Comparison of ENCODE assay signal across 10 cellular contexts in the genomic region with DNA sequence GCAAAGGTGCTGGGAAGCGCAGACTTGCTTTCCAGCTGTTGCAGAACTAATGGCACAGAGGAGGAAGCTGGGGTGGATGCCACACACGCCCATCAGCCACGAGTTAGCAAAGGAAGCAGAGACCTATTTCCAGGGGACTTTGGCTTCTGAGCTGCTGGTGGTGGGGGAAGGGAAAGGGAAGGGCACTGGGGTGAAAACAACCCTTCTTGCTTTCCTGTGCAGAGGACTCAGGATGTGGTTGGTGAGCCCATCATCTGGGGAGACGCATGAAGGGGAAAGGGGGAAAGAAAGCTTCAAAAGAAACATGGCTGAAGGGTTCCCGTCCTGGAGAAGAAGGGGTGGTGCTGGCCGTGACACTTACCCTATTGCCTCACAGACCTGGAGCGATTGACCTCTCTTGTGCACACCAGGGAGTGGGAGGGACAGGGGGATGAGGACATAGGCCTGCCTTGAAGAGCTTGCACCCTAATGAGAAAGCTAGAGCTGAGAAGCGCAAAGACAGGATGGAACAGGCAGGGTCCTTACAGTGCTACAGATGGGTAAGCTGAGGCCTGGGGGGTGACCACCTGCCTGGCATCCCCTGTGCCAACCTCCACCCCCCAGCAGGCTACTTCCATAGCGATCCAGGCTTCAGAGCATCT.
DNase-seq lines count a peak whose midpoint lies in the region; ATAC-seq and TF ChIP-seq lines count a peak whose summit lies in the region.
"Had no signal": no experiment of that assay in that cellular context is flagged by ENCODE, and none has a peak within 500 bp of the region (broad histone marks: within the 10 kb centered on the region; RNA-seq: fewer than 3 reads in every experiment).

No MANE protein-coding gene starts in this region.

- H3K27ac ChIP-seq in duodenal mucosa (ENCODE audit: low read depth, low read length) (peak overlapping the region; percentile 91), neutrophil (peak overlapping the region; percentile 20)

- H3K27ac Mint-ChIP-seq in Caco-2 (ENCODE audit: unreplicated experiment), result peak overlapping the region; percentile 29
- no peak overlapping the region for H3K27ac Mint-ChIP-seq in type B pancreatic cell

- no TSS peak for BruUV-seq in Caco-2 (replicated peaks; lab: Mats Ljungman, UMichigan)

- H3K4me3 Mint-ChIP-seq in Caco-2 (ENCODE audit: unreplicated experiment), result no peak overlapping the region
- no peak overlapping the region for H3K4me3 Mint-ChIP-seq in type B pancreatic cell

- H3K4me3 ChIP-seq in Caco-2 (ENCODE audit: low read depth, low read length), result no peak overlapping the region
- H3K4me3 ChIP-seq in duodenal mucosa (ENCODE audit: low read depth in 1 of 2, low read length in 2 of 2), result peak overlapping the region in 1 of 2 donors; percentile 32
- no peak overlapping the region for H3K4me3 ChIP-seq in neutrophil (ENCODE audit: low read depth in 1 of 2, low read length in 1 of 2)

- H3K9me3 Mint-ChIP-seq in Caco-2 (ENCODE audit: unreplicated experiment) (peaks cover 15% of the 10 kb centered on the region), type B pancreatic cell (peaks cover 8% of the 10 kb centered on the region)

- ATAC-seq in HG03196 (IDR thresholded peaks at IDR 0.05; ENCODE audit: unreplicated experiment) (no peak), GM18868 (IDR thresholded peaks at IDR 0.05; ENCODE audit: unreplicated experiment) (no peak)
- ATAC-seq: activated CD4-positive, CD25-positive, alpha-beta regulatory T cell treated with anti-CD3 and anti-CD28 coated beads, Interleukin-2, amount 50 U/mL, for 24 hours; PC-3 had no signal

- H3K36me3 ChIP-seq in Caco-2 (ENCODE audit: control insufficient read depth, insufficient read depth, low read length), result no peaks in the 10 kb centered on the region; the same call in 1 of the 2 replicates
- H3K36me3 ChIP-seq in duodenal mucosa (ENCODE audit: control insufficient read depth in 1 of 2, insufficient read depth in 2 of 2, low read length in 2 of 2), result no peaks in the 10 kb centered on the region
- no peaks in the 10 kb centered on the region for H3K36me3 ChIP-seq in neutrophil

- H3K9me3 ChIP-seq in Caco-2, result peaks cover 13% of the 10 kb centered on the region; the same call in 1 of the 2 replicates
- peaks cover 5 to 7% of the 10 kb centered on the region in 2 donors for H3K9me3 ChIP-seq in duodenal mucosa (ENCODE audit: control insufficient read depth in 1 of 2, low read length in 2 of 2)
- H3K9me3 ChIP-seq in neutrophil, result no peaks in the 10 kb centered on the region

- peak overlapping the region; percentile 54 to 67 for H3K9ac ChIP-seq in duodenal mucosa (ENCODE audit: low read depth in 1 of 2, low read length in 2 of 2)

- H3K4me1 ChIP-seq in Caco-2 (peaks cover 37% of the 10 kb centered on the region), duodenal mucosa (ENCODE audit: control insufficient read depth in 1 of 2, insufficient read depth in 2 of 2, low read length in 2 of 2) (peaks cover 46 to 69% of the 10 kb centered on the region in 2 donors), neutrophil (ENCODE audit: control insufficient read depth in 1 of 2, insufficient read depth in 1 of 2, low read depth in 1 of 2, low read length in 1 of 2) (peaks cover 40 to 44% of the 10 kb centered on the region in 2 experiments)

- TF ChIP-seq CTCF in Caco-2 (IDR thresholded peaks at IDR 0.05; ENCODE audit: insufficient read depth in 1 of 2, low read depth in 1 of 2, low read length in 1 of 2, severe bottlenecking in 1 of 2, unreplicated experiment in 1 of 2) (no peak), neutrophil (IDR thresholded peaks at IDR 0.05) (no peak), type B pancreatic cell (conservative IDR thresholded peaks at IDR 0.05) (no peak)

- DNase-seq in Caco-2 (peak in 1 of 2 experiments; percentile 45), NOMO-1 treated with dmso at 0.1 percent for 144 hours (lab: John Stamatoyannopoulos, UW; ENCODE audit: unreplicated experiment) (peak; percentile 73), type B pancreatic cell (ENCODE audit: extremely low spot score, unreplicated experiment) (no peak), NCI-H82 treated with DMSO at 0.1 percent for 48 hours (lab: John Stamatoyannopoulos, UW; ENCODE audit: unreplicated experiment) (no peak)
- DNase-seq: PC-3 had no signal

- H3K36me3 Mint-ChIP-seq in Caco-2 (ENCODE audit: insufficient read depth, unreplicated experiment) (no peaks in the 10 kb centered on the region), type B pancreatic cell (peaks cover 11% of the 10 kb centered on the region)

- CTCF ChIA-PET in Caco-2 (lab: Charles Lee), result no interaction called here

- POLR2A ChIA-PET in Caco-2 (lab: Charles Lee), result no interaction called here

- H3K4me1 Mint-ChIP-seq in Caco-2 (ENCODE audit: low read depth, unreplicated experiment) (peaks cover 18% of the 10 kb centered on the region), type B pancreatic cell (ENCODE audit: unreplicated experiment) (peaks cover 32% of the 10 kb centered on the region)

- H3K27me3 Mint-ChIP-seq in Caco-2 (ENCODE audit: insufficient read depth, unreplicated experiment), result no peaks in the 10 kb centered on the region
- H3K27me3 Mint-ChIP-seq in type B pancreatic cell, result no peaks in the 10 kb centered on the region

- intact Hi-C loops in Caco-2 (cut with micrococcal nuclease; ENCODE audit: unreplicated experiment), result no loop called here

- H3K27me3 ChIP-seq in Caco-2 (replicated peaks; ENCODE audit: control insufficient read depth, insufficient read depth, low read length) (no peaks in the 10 kb centered on the region), duodenal mucosa (ENCODE audit: control insufficient read depth in 1 of 2, insufficient read depth in 2 of 2, low read length in 2 of 2) (no peaks in the 10 kb centered on the region), neutrophil (no peaks in the 10 kb centered on the region)
